In genomic region chr5:150763023-150763793, GRCh38 we compare ENCODE assay signal across 1 cellular context.
TF ChIP-seq lines count a peak whose summit lies in the region.

No MANE protein-coding gene starts in this region.

TF ChIP-seq in K562, 482 proteins besides CTCF, POLR2A, EP300 and RAD21 (continued from another document and continues in another):
- TF ChIP-seq ARID4B (CRISPR knock-in tag; IDR thresholded peaks at IDR 0.05): no peak
- TF ChIP-seq CBFB (CRISPR knock-in tag; IDR thresholded peaks at IDR 0.05): no peak
- TF ChIP-seq, protein P1, sequence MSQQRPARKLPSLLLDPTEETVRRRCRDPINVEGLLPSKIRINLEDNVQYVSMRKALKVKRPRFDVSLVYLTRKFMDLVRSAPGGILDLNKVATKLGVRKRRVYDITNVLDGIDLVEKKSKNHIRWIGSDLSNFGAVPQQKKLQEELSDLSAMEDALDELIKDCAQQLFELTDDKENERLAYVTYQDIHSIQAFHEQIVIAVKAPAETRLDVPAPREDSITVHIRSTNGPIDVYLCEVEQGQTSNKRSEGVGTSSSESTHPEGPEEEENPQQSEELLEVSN (IDR thresholded peaks at IDR 0.05; ENCODE audit: borderline replicate concordance in 1 of 2, extremely low read depth in 1 of 2, insufficient read depth in 1 of 2, insufficient read length in 1 of 2, low read depth in 1 of 2, low read length in 1 of 2, poor library complexity in 1 of 2, severe bottlenecking in 1 of 2): no peak
- TF ChIP-seq MTA3 (IDR thresholded peaks at IDR 0.05; ENCODE audit: borderline replicate concordance): peak; percentile 67; the same call in 1 of the 2 replicates
- TF ChIP-seq MAFG (tag; conservative IDR thresholded peaks at IDR 0.05): no peak
- TF ChIP-seq RERE (CRISPR knock-in tag; IDR thresholded peaks at IDR 0.05; ENCODE audit: borderline replicate concordance): no peak
- TF ChIP-seq, protein P2, sequence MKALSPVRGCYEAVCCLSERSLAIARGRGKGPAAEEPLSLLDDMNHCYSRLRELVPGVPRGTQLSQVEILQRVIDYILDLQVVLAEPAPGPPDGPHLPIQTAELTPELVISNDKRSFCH (CRISPR knock-in tag; IDR thresholded peaks at IDR 0.05): no peak
- TF ChIP-seq, protein P2 (tag; IDR thresholded peaks at IDR 0.05): no peak; the same call in 1 of the 2 replicates
- peak; percentile 99 for TF ChIP-seq CEBPB (tag; IDR thresholded peaks at IDR 0.05)
- no peak for TF ChIP-seq XRCC4 (IDR thresholded peaks at IDR 0.05; ENCODE audit: extremely low read depth, insufficient read depth, insufficient read length)
- no peak for TF ChIP-seq FOXA3 (CRISPR knock-in tag; conservative IDR thresholded peaks at IDR 0.05 in 1 of 2, IDR thresholded peaks at IDR 0.05 in 1 of 2)
- TF ChIP-seq ZEB2 (IDR thresholded peaks at IDR 0.05): peak; percentile 61
- no peak for TF ChIP-seq HOXB6 (CRISPR knock-in tag; IDR thresholded peaks at IDR 0.05; ENCODE audit: borderline replicate concordance)
- no peak for TF ChIP-seq NCOR1 (IDR thresholded peaks at IDR 0.05)
- TF ChIP-seq KAT8 (IDR thresholded peaks at IDR 0.05; ENCODE audit: low read depth): no peak
- no peak for TF ChIP-seq FOXJ3 (CRISPR knock-in tag; IDR thresholded peaks at IDR 0.05)
- no peak for TF ChIP-seq SRSF9 (IDR thresholded peaks at IDR 0.05; ENCODE audit: borderline replicate concordance, low read depth, low read length)
- no peak for TF ChIP-seq PRPF4 (IDR thresholded peaks at IDR 0.05; ENCODE audit: insufficient read depth, low read depth, low read length, poor library complexity, severe bottlenecking)
- TF ChIP-seq, protein P3, sequence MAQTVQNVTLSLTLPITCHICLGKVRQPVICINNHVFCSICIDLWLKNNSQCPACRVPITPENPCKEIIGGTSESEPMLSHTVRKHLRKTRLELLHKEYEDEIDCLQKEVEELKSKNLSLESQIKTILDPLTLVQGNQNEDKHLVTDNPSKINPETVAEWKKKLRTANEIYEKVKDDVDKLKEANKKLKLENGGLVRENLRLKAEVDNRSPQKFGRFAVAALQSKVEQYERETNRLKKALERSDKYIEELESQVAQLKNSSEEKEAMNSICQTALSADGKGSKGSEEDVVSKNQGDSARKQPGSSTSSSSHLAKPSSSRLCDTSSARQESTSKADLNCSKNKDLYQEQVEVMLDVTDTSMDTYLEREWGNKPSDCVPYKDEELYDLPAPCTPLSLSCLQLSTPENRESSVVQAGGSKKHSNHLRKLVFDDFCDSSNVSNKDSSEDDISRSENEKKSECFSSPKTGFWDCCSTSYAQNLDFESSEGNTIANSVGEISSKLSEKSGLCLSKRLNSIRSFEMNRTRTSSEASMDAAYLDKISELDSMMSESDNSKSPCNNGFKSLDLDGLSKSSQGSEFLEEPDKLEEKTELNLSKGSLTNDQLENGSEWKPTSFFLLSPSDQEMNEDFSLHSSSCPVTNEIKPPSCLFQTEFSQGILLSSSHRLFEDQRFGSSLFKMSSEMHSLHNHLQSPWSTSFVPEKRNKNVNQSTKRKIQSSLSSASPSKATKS (CRISPR knock-in tag; IDR thresholded peaks at IDR 0.05): no peak
- peak; percentile 42; the same call in 1 of the 2 replicates for TF ChIP-seq BCL6 (CRISPR knock-in tag; IDR thresholded peaks at IDR 0.05)
- TF ChIP-seq PHF20 (IDR thresholded peaks at IDR 0.05; ENCODE audit: partially characterized antibody): no peak
- peak; percentile 22; the same call in 1 of the 2 replicates for TF ChIP-seq HINFP (tag; conservative IDR thresholded peaks at IDR 0.05; ENCODE audit: low read depth)
- no peak for TF ChIP-seq NR2F6 (CRISPR knock-in tag; IDR thresholded peaks at IDR 0.05)
- TF ChIP-seq ZNF408 (CRISPR knock-in tag; IDR thresholded peaks at IDR 0.05; ENCODE audit: low read depth): no peak
- no peak for TF ChIP-seq ELK3 (CRISPR knock-in tag; IDR thresholded peaks at IDR 0.05)
- TF ChIP-seq GABPB2 (CRISPR knock-in tag; conservative IDR thresholded peaks at IDR 0.05): no peak
- no peak for TF ChIP-seq ZNF143 (CRISPR knock-in tag; IDR thresholded peaks at IDR 0.05)
- TF ChIP-seq SMAD4 (CRISPR knock-in tag; conservative IDR thresholded peaks at IDR 0.05): peak; percentile 79
- TF ChIP-seq KLF6 (CRISPR knock-in tag; IDR thresholded peaks at IDR 0.05; ENCODE audit: borderline replicate concordance): no peak
- no peak for TF ChIP-seq KDM4B (IDR thresholded peaks at IDR 0.05; ENCODE audit: borderline replicate concordance in 2 of 2, low read depth in 1 of 2)
- TF ChIP-seq SNIP1 (IDR thresholded peaks at IDR 0.05; ENCODE audit: low read depth): no peak
- no peak for TF ChIP-seq E2F5 (CRISPR knock-in tag; IDR thresholded peaks at IDR 0.05)
- TF ChIP-seq ILF3 (IDR thresholded peaks at IDR 0.05; ENCODE audit: borderline replicate concordance): no peak
- TF ChIP-seq ZNF133 (CRISPR knock-in tag; IDR thresholded peaks at IDR 0.05): no peak
- no peak for TF ChIP-seq HNRNPL (IDR thresholded peaks at IDR 0.05; ENCODE audit: low read depth, low read length)
- no peak for TF ChIP-seq ZBED1 (IDR thresholded peaks at IDR 0.05)
- TF ChIP-seq MXI1 (IDR thresholded peaks at IDR 0.05; ENCODE audit: low read depth, low read length): no peak
- peak; percentile 11; the same call in 1 of the 2 replicates for TF ChIP-seq ZBTB12 (CRISPR knock-in tag; IDR thresholded peaks at IDR 0.05)
- TF ChIP-seq KLF13 (tag; IDR thresholded peaks at IDR 0.05; ENCODE audit: borderline replicate concordance, low read depth): no peak; the same call in 1 of the 2 replicates
- TF ChIP-seq, protein P4, sequence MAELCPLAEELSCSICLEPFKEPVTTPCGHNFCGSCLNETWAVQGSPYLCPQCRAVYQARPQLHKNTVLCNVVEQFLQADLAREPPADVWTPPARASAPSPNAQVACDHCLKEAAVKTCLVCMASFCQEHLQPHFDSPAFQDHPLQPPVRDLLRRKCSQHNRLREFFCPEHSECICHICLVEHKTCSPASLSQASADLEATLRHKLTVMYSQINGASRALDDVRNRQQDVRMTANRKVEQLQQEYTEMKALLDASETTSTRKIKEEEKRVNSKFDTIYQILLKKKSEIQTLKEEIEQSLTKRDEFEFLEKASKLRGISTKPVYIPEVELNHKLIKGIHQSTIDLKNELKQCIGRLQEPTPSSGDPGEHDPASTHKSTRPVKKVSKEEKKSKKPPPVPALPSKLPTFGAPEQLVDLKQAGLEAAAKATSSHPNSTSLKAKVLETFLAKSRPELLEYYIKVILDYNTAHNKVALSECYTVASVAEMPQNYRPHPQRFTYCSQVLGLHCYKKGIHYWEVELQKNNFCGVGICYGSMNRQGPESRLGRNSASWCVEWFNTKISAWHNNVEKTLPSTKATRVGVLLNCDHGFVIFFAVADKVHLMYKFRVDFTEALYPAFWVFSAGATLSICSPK (IDR thresholded peaks at IDR 0.05; ENCODE audit: borderline replicate concordance): no peak
- TF ChIP-seq ETV5 (CRISPR knock-in tag; IDR thresholded peaks at IDR 0.05; ENCODE audit: low read depth): peak; percentile 68; the same call in 1 of the 2 replicates
- TF ChIP-seq BRCA1 (IDR thresholded peaks at IDR 0.05): no peak
- TF ChIP-seq BRCA1 (CRISPR knock-in tag; IDR thresholded peaks at IDR 0.05): no peak
- TF ChIP-seq ZNF699 (CRISPR knock-in tag; IDR thresholded peaks at IDR 0.05; ENCODE audit: insufficient replicate concordance): no peak
- no peak for TF ChIP-seq HNRNPH1 (optimal IDR thresholded peaks at IDR 0.05; ENCODE audit: low read depth, low read length)
- TF ChIP-seq ATF7 (IDR thresholded peaks at IDR 0.05): peak; percentile 89
